ENCODE assay signal across 9 cellular contexts in genomic region chr22:49964493-49965290, GRCh38. TPM values are rescaled to one million over a fixed set of nuclear protein-coding genes. Genes with fewer than 3 reads are reported as not detected.
DNase-seq lines count a peak whose midpoint lies in the region; ATAC-seq, FAIRE-seq and TF ChIP-seq lines count a peak whose summit lies in the region.
"Had no signal": no experiment of that assay in that cellular context is flagged by ENCODE, and none has a peak within 500 bp of the region (broad histone marks: within the 10 kb centered on the region; RNA-seq: fewer than 3 reads in every experiment).

No MANE protein-coding gene starts in this region.

- ATAC-seq in Right ventricle myocardium inferior (no peak), K562 (no peak), GM21390 (IDR thresholded peaks at IDR 0.05; ENCODE audit: unreplicated experiment) (no peak)

- peaks cover 32% of the 10 kb centered on the region for H3K4me1 ChIP-seq in cardiac muscle cell (ENCODE audit: low read depth)
- peaks cover 22 to 88% of the 10 kb centered on the region in 2 experiments for H3K4me1 ChIP-seq in K562 (replicated peaks in 1 of 2; ENCODE audit: control insufficient read depth in 2 of 2, insufficient read depth in 2 of 2, low read length in 2 of 2)
- H3K4me1 ChIP-seq in mucosa of stomach (ENCODE audit: control insufficient read depth, insufficient read depth, low read length) = peaks cover 65% of the 10 kb centered on the region
- peaks cover 5 to 40% of the 10 kb centered on the region in 2 donors for H3K4me1 ChIP-seq in uterus

- no peak for TF ChIP-seq RAD21 in K562 (CRISPR knock-in tag; conservative IDR thresholded peaks at IDR 0.05 in 1 of 2, IDR thresholded peaks at IDR 0.05 in 1 of 2)

- no peak for FAIRE-seq in K562 (lab: Jason Lieb, UNC)

- TF ChIP-seq EP300 in K562 (IDR thresholded peaks at IDR 0.05; ENCODE audit: low read length) = no peak

- intact Hi-C loops in Right ventricle myocardium inferior (cut with DNase I) (no loop called here), K562 (cut with micrococcal nuclease) (no loop called here), uterus (cut with DNase I; ENCODE audit: low total_unique reads) (no loop called here)

- TF ChIP-seq CTCF in cardiac muscle cell (IDR thresholded peaks at IDR 0.05; ENCODE audit: low read depth, low read length) (no peak), K562 (IDR thresholded peaks at IDR 0.05 in 2 of 3, conservative IDR thresholded peaks at IDR 0.05 in 1 of 3; ENCODE audit: insufficient read depth in 2 of 3, low read depth in 1 of 3, low read length in 3 of 3) (no peak), uterus (IDR thresholded peaks at IDR 0.05) (no peak)

- TF ChIP-seq POLR2A in K562 (conservative IDR thresholded peaks at IDR 0.05) (no peak; the same call in 1 of the 2 replicates), uterus (IDR thresholded peaks at IDR 0.05) (no peak)

- H3K4me2 ChIP-seq in K562 (ENCODE audit: insufficient read depth, low read length) = no peak overlapping the region

- H3K9me3 ChIP-seq in cardiac muscle cell (ENCODE audit: low read depth) (no peaks in the 10 kb centered on the region), K562 (replicated peaks; ENCODE audit: control insufficient read depth, insufficient read depth, low read depth, low read length) (no peaks in the 10 kb centered on the region), mucosa of stomach (ENCODE audit: control insufficient read depth, low read length) (no peaks in the 10 kb centered on the region), uterus (no peaks in the 10 kb centered on the region)

- CTCF ChIA-PET in K562 (lab: Yijun Ruan, JAX; ENCODE audit: low intra/inter-chr PET ratio) = no interaction called here

- peaks cover 11% of the 10 kb centered on the region for H3K36me3 ChIP-seq in cardiac muscle cell
- peaks cover 34% of the 10 kb centered on the region; the same call in 1 of the 3 replicates for H3K36me3 ChIP-seq in K562 (ENCODE audit: control insufficient read depth, insufficient read depth, low read length)
- peaks cover 13% of the 10 kb centered on the region for H3K36me3 ChIP-seq in mucosa of stomach (ENCODE audit: control insufficient read depth, insufficient read depth, low read length)
- H3K36me3 ChIP-seq in uterus = no peaks in the 10 kb centered on the region

- peaks cover 39% of the 10 kb centered on the region for H3K79me2 ChIP-seq in K562 (ENCODE audit: control insufficient read depth, insufficient read depth, low read length)

- POLR2A ChIA-PET in K562 (lab: Yijun Ruan, JAX) = interaction anchor here (0.6 to 1.2 kb wide), 2 partner anchors 9 to 532 kb away, joined by 3 read pairs; no protein-coding TSS in a partner anchor

- DNase-seq in cardiac muscle cell (ENCODE audit: low read depth in 1 of 2, low spot score in 1 of 2) (no peak), Right ventricle myocardium inferior (ENCODE audit: missing footprints) (no peak), K562 (ENCODE audit: extremely low read depth in 1 of 4, low spot score in 3 of 4) (no peak), uterus (peak; percentile 17 to 26), midbrain (lab: John Stamatoyannopoulos, UW) (no peak), COR-L47 (lab: John Stamatoyannopoulos, UW) (no peak)

- WGBS in K562 (ENCODE audit: insufficient coverage, low coverage, missing lambda C conversion rate) = 89% methylated on average over 10 of the region's 15 CpGs

- H3K4me3 ChIP-seq in cardiac muscle cell (no peak overlapping the region), K562 (no peak overlapping the region), mucosa of stomach (ENCODE audit: low read length) (peak overlapping the region; percentile 4), uterus (no peak overlapping the region)

- H4K20me1 ChIP-seq in K562 (replicated peaks; ENCODE audit: control insufficient read depth, insufficient read depth, low read length) = peaks cover 15% of the 10 kb centered on the region

- peak overlapping the region; percentile 94 for H3K27ac ChIP-seq in cardiac muscle cell
- no peak overlapping the region for H3K27ac ChIP-seq in K562 (ENCODE audit: extremely low read depth, low read depth, low read length)
- peak overlapping the region; percentile 93 to 95 for H3K27ac ChIP-seq in uterus

- H3K9me1 ChIP-seq in K562 (ENCODE audit: control insufficient read depth, insufficient read depth, low read length) = no peaks in the 10 kb centered on the region

- in situ Hi-C loops in K562 (cut with MboI) = no loop called here

- H3K9ac ChIP-seq in K562 (ENCODE audit: insufficient read depth in 1 of 2, low read depth in 2 of 2, low read length in 2 of 2) = peak overlapping the region in 1 of 2 experiments; percentile 68; a peak in 2 of 4 replicates
- H3K9ac ChIP-seq in mucosa of stomach (ENCODE audit: low read length) = peak overlapping the region; percentile 83

- no peak overlapping the region for H2AFZ ChIP-seq in K562 (ENCODE audit: low read depth, low read length)

- BruUV-seq in K562 (replicated peaks; lab: Mats Ljungman, UMichigan) = TSS peak; percentile 50

- no peaks in the 10 kb centered on the region for H3K27me3 ChIP-seq in cardiac muscle cell
- H3K27me3 ChIP-seq in K562 (ENCODE audit: control insufficient read depth in 2 of 2, insufficient read depth in 2 of 2, low read length in 2 of 2) = no peaks in the 10 kb centered on the region
- H3K27me3 ChIP-seq in mucosa of stomach (ENCODE audit: control insufficient read depth, insufficient read depth, low read length) = no peaks in the 10 kb centered on the region
- no peaks in the 10 kb centered on the region for H3K27me3 ChIP-seq in uterus

RNA-seq across cellular contexts. Expression of gene PIM3, which starts 4.1 kb away (rescaled TPM):
- total RNA-seq in cardiac muscle cell = 37.4 and 62.2 TPM in 2 replicates
- 46.1 and 74.4 TPM in 2 replicates for polyA plus RNA-seq in cardiac muscle cell
- 56.9 TPM for total RNA-seq in Right ventricle myocardium inferior
- 8.4 and 19.1 TPM in 2 replicates for total RNA-seq in K562 (2011; cell fraction: chromatin; rRNA removed; ENCODE audit: low replicate concordance)
- 31.2 and 35.0 TPM in 2 replicates for total RNA-seq in K562 (2011; cell fraction: nucleolus; rRNA removed)
- 9.8 and 13.2 TPM in 2 replicates for total RNA-seq in K562 (2011; cell fraction: nucleoplasm; rRNA removed)
- total RNA-seq in K562 (2014; rRNA removed) = 37.0 and 41.1 TPM in 2 replicates
- 4.2 and 4.3 TPM in 2 replicates for total RNA-seq in K562 (2014; rRNA removed; fragmentation: Illumina TruSeq; extraction: Trizol)
- total RNA-seq in K562 (2015; rRNA removed; fragmentation: Illumina TruSeq; extraction: Trizol) = 11.9 and 13.8 TPM in 2 replicates
- total RNA-seq in K562 (2021) = 40.5 and 41.3 TPM in 2 replicates
- 5.3 and 8.0 TPM in 2 replicates for polyA plus RNA-seq in K562 (2011; rRNA removed)
- polyA plus RNA-seq in K562 (2011; cell fraction: cytosol; rRNA removed) = 13.4 and 28.9 TPM in 2 replicates
- polyA plus RNA-seq in K562 (2011; cell fraction: nucleus; rRNA removed) = 36.6 and 49.9 TPM in 2 replicates
- polyA plus RNA-seq in K562 (2012) = 18.0 and 35.9 TPM in 2 replicates
- polyA plus RNA-seq in K562 (2014; fragmentation: Illumina TruSeq; extraction: Trizol) = 4.4 and 11.4 TPM in 2 replicates
- under 1 TPM; 0.24 to 0.57 TPM for polyA plus RNA-seq in K562 (2014; fragmentation: Nextera tagmentation; extraction: Ambion mirVana)
- 34.1 and 35.4 TPM in 2 replicates for polyA plus RNA-seq in K562 (2014; rRNA removed)
- polyA minus RNA-seq in K562 (2011; rRNA and poly(A)+ RNA removed) = 0.99 and 1.4 TPM in 2 replicates
- 7.1 and 7.7 TPM in 2 replicates for polyA minus RNA-seq in K562 (2011; cell fraction: cytosol; rRNA and poly(A)+ RNA removed)
- polyA minus RNA-seq in K562 (2011; cell fraction: nucleus; rRNA and poly(A)+ RNA removed) = 10.2 and 10.6 TPM in 2 replicates
- total RNA-seq in uterus = 100 to 1,000 TPM in 1 of 4 donors, 10 to 100 TPM in 3; 31.7 to 106 (median 53.6) TPM

RNA-seq across cellular contexts. Expression of gene CRELD2, which starts 46.3 kb away (rescaled TPM):
- total RNA-seq in cardiac muscle cell (36.0 and 109 TPM in 2 replicates), Right ventricle myocardium inferior (30.6 TPM), K562 (2014; rRNA removed) (25.3 and 33.2 TPM in 2 replicates), K562 (2014; rRNA removed; fragmentation: Illumina TruSeq; extraction: Trizol) (4.9 and 6.3 TPM in 2 replicates), K562 (2015; rRNA removed; fragmentation: Illumina TruSeq; extraction: Trizol) (10.1 and 10.7 TPM in 2 replicates), K562 (2021) (19.5 and 19.8 TPM in 2 replicates), uterus (10 to 100 TPM in 2 of 4 donors, 1 to 10 TPM in 2; 3.6 to 37.0 (median 14.6) TPM)
- polyA plus RNA-seq in cardiac muscle cell (37.6 and 112 TPM in 2 replicates), K562 (2011; rRNA removed) (8.8 and 12.4 TPM in 2 replicates), K562 (2014; fragmentation: Illumina TruSeq; extraction: Trizol) (6.3 and 9.3 TPM in 2 replicates), K562 (2014; fragmentation: Nextera tagmentation; extraction: Ambion mirVana) (1 to 10 TPM in 1 of 2 experiments, under 1 TPM in 1; 0.96 to 1.5 TPM), K562 (2014; rRNA removed) (19.9 and 22.4 TPM in 2 replicates)
- total RNA-seq in K562 (2011; cell fraction: chromatin; rRNA removed; ENCODE audit: low replicate concordance) = 25.0 and 46.1 TPM in 2 replicates
- 45.8 and 49.4 TPM in 2 replicates for total RNA-seq in K562 (2011; cell fraction: nucleolus; rRNA removed)
- 32.0 and 37.3 TPM in 2 replicates for total RNA-seq in K562 (2011; cell fraction: nucleoplasm; rRNA removed)
- 12.4 and 16.3 TPM in 2 replicates for polyA plus RNA-seq in K562 (2011; cell fraction: cytosol; rRNA removed)
- 34.7 and 37.7 TPM in 2 replicates for polyA plus RNA-seq in K562 (2011; cell fraction: nucleus; rRNA removed)
- 18.1 and 28.6 TPM in 2 replicates for polyA plus RNA-seq in K562 (2012)
- polyA minus RNA-seq in K562 (2011; rRNA and poly(A)+ RNA removed) = 2.1 and 2.4 TPM in 2 replicates
- 5.1 and 6.0 TPM in 2 replicates for polyA minus RNA-seq in K562 (2011; cell fraction: cytosol; rRNA and poly(A)+ RNA removed)
- 5.1 and 5.8 TPM in 2 replicates for polyA minus RNA-seq in K562 (2011; cell fraction: nucleus; rRNA and poly(A)+ RNA removed)

RNA-seq across cellular contexts. Expression of gene ALG12, which starts 46.5 kb away (rescaled TPM):
- total RNA-seq in cardiac muscle cell (10.5 and 21.0 TPM in 2 replicates), Right ventricle myocardium inferior (16.4 TPM), K562 (2014; rRNA removed) (3.4 and 5.8 TPM in 2 replicates), K562 (2014; rRNA removed; fragmentation: Illumina TruSeq; extraction: Trizol) (0.83 and 2.0 TPM in 2 replicates), K562 (2015; rRNA removed; fragmentation: Illumina TruSeq; extraction: Trizol) (3.7 and 3.8 TPM in 2 replicates), K562 (2021) (8.5 and 11.0 TPM in 2 replicates), uterus (10 to 100 TPM; 11.8 to 22.5 (median 18.3) TPM)
- polyA plus RNA-seq in cardiac muscle cell (19.2 and 38.0 TPM in 2 replicates), K562 (2011; rRNA removed) (2.6 and 3.9 TPM in 2 replicates), K562 (2014; fragmentation: Illumina TruSeq; extraction: Trizol) (4.0 and 7.3 TPM in 2 replicates), K562 (2014; fragmentation: Nextera tagmentation; extraction: Ambion mirVana) (under 1 TPM; 0.20 to 0.62 TPM), K562 (2014; rRNA removed) (4.9 and 5.8 TPM in 2 replicates)
- total RNA-seq in K562 (2011; cell fraction: chromatin; rRNA removed; ENCODE audit: low replicate concordance) = 6.2 and 18.5 TPM in 2 replicates
- 20.3 and 21.8 TPM in 2 replicates for total RNA-seq in K562 (2011; cell fraction: nucleolus; rRNA removed)
- 13.6 and 15.7 TPM in 2 replicates for total RNA-seq in K562 (2011; cell fraction: nucleoplasm; rRNA removed)
- 2.9 and 4.5 TPM in 2 replicates for polyA plus RNA-seq in K562 (2011; cell fraction: cytosol; rRNA removed)
- 14.0 and 20.4 TPM in 2 replicates for polyA plus RNA-seq in K562 (2011; cell fraction: nucleus; rRNA removed)
- 8.3 and 9.5 TPM in 2 replicates for polyA plus RNA-seq in K562 (2012)
- polyA minus RNA-seq in K562 (2011; rRNA and poly(A)+ RNA removed) = 2.2 and 3.7 TPM in 2 replicates
- polyA minus RNA-seq in K562 (2011; cell fraction: cytosol; rRNA and poly(A)+ RNA removed) = 3.6 and 3.7 TPM in 2 replicates
- polyA minus RNA-seq in K562 (2011; cell fraction: nucleus; rRNA and poly(A)+ RNA removed) = 1.4 and 2.8 TPM in 2 replicates

RNA-seq across cellular contexts. Expression of gene IL17REL, which starts 47.9 kb away (rescaled TPM):
- 1.8 TPM in 1 of 2 replicates, not detected in the other for total RNA-seq in cardiac muscle cell
- not detected in 2 replicates for polyA plus RNA-seq in cardiac muscle cell
- total RNA-seq in Right ventricle myocardium inferior = not detected
- total RNA-seq in K562 (2011; cell fraction: chromatin; rRNA removed; ENCODE audit: low replicate concordance) = 0.30 and 1.3 TPM in 2 replicates
- total RNA-seq in K562 (2011; cell fraction: nucleolus; rRNA removed) = 0.53 and 0.83 TPM in 2 replicates
- total RNA-seq in K562 (2011; cell fraction: nucleoplasm; rRNA removed) = 0.66 and 0.76 TPM in 2 replicates
- total RNA-seq in K562 (2014; rRNA removed) = 0.05 and 0.29 TPM in 2 replicates
- not detected in 2 replicates for total RNA-seq in K562 (2014; rRNA removed; fragmentation: Illumina TruSeq; extraction: Trizol)
- 0.11 and 0.15 TPM in 2 replicates for total RNA-seq in K562 (2015; rRNA removed; fragmentation: Illumina TruSeq; extraction: Trizol)
- total RNA-seq in K562 (2021) = 0.22 and 0.42 TPM in 2 replicates
- polyA plus RNA-seq in K562 (2011; rRNA removed) = 0.05 and 0.06 TPM in 2 replicates
- 0.03 and 0.16 TPM in 2 replicates for polyA plus RNA-seq in K562 (2011; cell fraction: cytosol; rRNA removed)
- polyA plus RNA-seq in K562 (2011; cell fraction: nucleus; rRNA removed) = 0.25 and 0.57 TPM in 2 replicates
- 0.17 and 0.18 TPM in 2 replicates for polyA plus RNA-seq in K562 (2012)
- 0.08 TPM in 1 of 2 replicates, not detected in the other for polyA plus RNA-seq in K562 (2014; fragmentation: Illumina TruSeq; extraction: Trizol)
- not detected for polyA plus RNA-seq in K562 (2014; fragmentation: Nextera tagmentation; extraction: Ambion mirVana)
- 0.08 and 0.11 TPM in 2 replicates for polyA plus RNA-seq in K562 (2014; rRNA removed)
- polyA minus RNA-seq in K562 (2011; rRNA and poly(A)+ RNA removed) = not detected in 2 replicates
- polyA minus RNA-seq in K562 (2011; cell fraction: cytosol; rRNA and poly(A)+ RNA removed) = not detected in 2 replicates
- 0.54 and 0.56 TPM in 2 replicates for polyA minus RNA-seq in K562 (2011; cell fraction: nucleus; rRNA and poly(A)+ RNA removed)
- total RNA-seq in uterus = under 1 TPM in 2 of 4 donors, not detected in 2; 0.12 to 0.26 TPM
- total RNA-seq: glomerular endothelial cell had no signal

Comparison
In these comparisons a context has a peak if more than half of its experiments do, and no peak if none do; other contexts are left out.
1. DNase-seq: peak in uterus (2 of 2); none in cardiac muscle cell (0 of 2), Right ventricle myocardium inferior (single experiment), K562 (0 of 4), midbrain (single experiment) and COR-L47 (single experiment).